ENCODE assay signal across 15 cellular contexts in genomic region chr12:7972734-7973488, GRCh38. TPM values are rescaled to one million over a fixed set of nuclear protein-coding genes. Genes with fewer than 3 reads are reported as not detected.
DNase-seq lines count a peak whose midpoint lies in the region; ATAC-seq and TF ChIP-seq lines count a peak whose summit lies in the region.
"Had no signal": no experiment of that assay in that cellular context is flagged by ENCODE, and none has a peak within 500 bp of the region (broad histone marks: within the 10 kb centered on the region; RNA-seq: fewer than 3 reads in every experiment).

No MANE protein-coding gene starts in this region.

- no peaks in the 10 kb centered on the region for H4K20me1 ChIP-seq in BLaER1
- H4K20me1 ChIP-seq in DOHH2 (ENCODE audit: control insufficient read depth, insufficient read depth, low read depth, low read length): no peaks in the 10 kb centered on the region
- no peaks in the 10 kb centered on the region for H4K20me1 ChIP-seq in PC-3 (ENCODE audit: low read length)

- peaks cover 9% of the 10 kb centered on the region for H3K36me3 Mint-ChIP-seq in activated T-helper 1 cell treated with anti-CD3 and anti-CD28 coated beads, Interleukin-12 subunit alpha, Interleukin-12 subunit beta, Interleukin-2, Interleukin-4 antibody, amounts not matched to agents 30 ng/mL and 10 ng/mL and 1 ng/mL, durations not matched to agents 14 hours and 24 hours and 36 hours (ENCODE audit: low read depth)
- H3K36me3 Mint-ChIP-seq in naive thymus-derived CD4-positive, alpha-beta T cell: peaks cover 0 to 23% (median 0%) of the 10 kb centered on the region in 5 donors

- no peaks in the 10 kb centered on the region for H3F3A ChIP-seq in DOHH2 (ENCODE audit: control insufficient read depth, insufficient read depth)
- H3F3A ChIP-seq in PC-3 (ENCODE audit: low read length, unreplicated experiment): no peaks in the 10 kb centered on the region

- H3K9me2 ChIP-seq in DOHH2 (replicated peaks; ENCODE audit: control insufficient read depth, low read length): no peaks in the 10 kb centered on the region
- H3K9me2 ChIP-seq in PC-3 (replicated peaks; ENCODE audit: low read length): no peaks in the 10 kb centered on the region

- CTCF ChIA-PET in naive thymus-derived CD4-positive, alpha-beta T cell (lab: Charles Lee): interaction anchor here (0.6 to 2.4 kb wide), 6 partner anchors 9 to 1782 kb away, joined by 3 to 5 read pairs (median 4); partner anchors contain the start of gene SLC2A3
- CTCF ChIA-PET in PC-3 (lab: Charles Lee): no interaction called here

- peak overlapping the region; percentile 93 for H3K27ac Mint-ChIP-seq in activated T-helper 1 cell treated with anti-CD3 and anti-CD28 coated beads, Interleukin-12 subunit alpha, Interleukin-12 subunit beta, Interleukin-2, Interleukin-4 antibody, amounts not matched to agents 30 ng/mL and 10 ng/mL and 1 ng/mL, durations not matched to agents 14 hours and 24 hours and 36 hours
- peak overlapping the region; percentile 86 to 96 (median 92) for H3K27ac Mint-ChIP-seq in naive thymus-derived CD4-positive, alpha-beta T cell

- peaks cover 88% of the 10 kb centered on the region for H3K4me1 ChIP-seq in BLaER1
- peaks cover 41% of the 10 kb centered on the region for H3K4me1 ChIP-seq in DOHH2 (ENCODE audit: control insufficient read depth, low read length)
- peaks cover 13 to 14% of the 10 kb centered on the region in 2 donors for H3K4me1 ChIP-seq in naive thymus-derived CD4-positive, alpha-beta T cell (ENCODE audit: control insufficient read depth in 2 of 2, insufficient read depth in 2 of 2, low read length in 2 of 2)
- no peaks in the 10 kb centered on the region for H3K4me1 ChIP-seq in prostate gland (replicated peaks)
- 0 out of 2 replicates have a peak, but pooled peaks cover 3% of the 10 kb centered on the region for H3K4me1 ChIP-seq in PC-3 (ENCODE audit: insufficient read depth, low read length)

- peak overlapping the region; percentile 75 for H3K4me2 ChIP-seq in BLaER1
- H3K4me2 ChIP-seq in DOHH2 (ENCODE audit: low read length): peak overlapping the region; percentile 40
- no peak overlapping the region for H3K4me2 ChIP-seq in PC-3 (ENCODE audit: low read length)

- TF ChIP-seq POLR2A in prostate gland (IDR thresholded peaks at IDR 0.05): no peak

- 0 out of 2 replicates have a peak, but pooled peaks cover 2% of the 10 kb centered on the region for H3K36me3 ChIP-seq in BLaER1
- no peaks in the 10 kb centered on the region for H3K36me3 ChIP-seq in DOHH2 (ENCODE audit: control insufficient read depth, low read length)
- no peaks in the 10 kb centered on the region for H3K36me3 ChIP-seq in naive thymus-derived CD4-positive, alpha-beta T cell (ENCODE audit: control insufficient read depth in 2 of 3, insufficient read depth in 3 of 3, low read length in 3 of 3)
- H3K36me3 ChIP-seq in prostate gland: no peaks in the 10 kb centered on the region
- H3K36me3 ChIP-seq in PC-3 (ENCODE audit: low read depth, low read length): no peaks in the 10 kb centered on the region
- H3K36me3 ChIP-seq: BE2C had no signal

- 0 out of 2 replicates have a peak, but pooled peaks cover 4% of the 10 kb centered on the region for H3K9me3 ChIP-seq in BLaER1
- no peaks in the 10 kb centered on the region for H3K9me3 ChIP-seq in DOHH2 (ENCODE audit: control insufficient read depth, insufficient read depth, low read length)
- H3K9me3 ChIP-seq in naive thymus-derived CD4-positive, alpha-beta T cell (ENCODE audit: control insufficient read depth in 2 of 3, low read length in 3 of 3): no peaks in the 10 kb centered on the region
- no peaks in the 10 kb centered on the region for H3K9me3 ChIP-seq in prostate gland
- H3K9me3 ChIP-seq in PC-3 (ENCODE audit: low read length): no peaks in the 10 kb centered on the region
- H3K9me3 ChIP-seq: BE2C had no signal

- no peaks in the 10 kb centered on the region for H3K27me3 ChIP-seq in BLaER1
- no peaks in the 10 kb centered on the region for H3K27me3 ChIP-seq in DOHH2 (ENCODE audit: control insufficient read depth, low read length)
- H3K27me3 ChIP-seq in naive thymus-derived CD4-positive, alpha-beta T cell (ENCODE audit: control insufficient read depth in 2 of 2, insufficient read depth in 2 of 2, low read length in 2 of 2): no peaks in the 10 kb centered on the region
- H3K27me3 ChIP-seq in prostate gland (replicated peaks; ENCODE audit: insufficient read depth): no peaks in the 10 kb centered on the region
- no peaks in the 10 kb centered on the region for H3K27me3 ChIP-seq in PC-3 (ENCODE audit: low read length)
- H3K27me3 ChIP-seq: BE2C had no signal

- peak overlapping the region; percentile 77 for H3K27ac ChIP-seq in BLaER1
- H3K27ac ChIP-seq in DOHH2 (ENCODE audit: low read depth, low read length): peak overlapping the region; percentile 45
- H3K27ac ChIP-seq in naive thymus-derived CD4-positive, alpha-beta T cell (ENCODE audit: low read depth, low read length): peak overlapping the region; percentile 73
- no peak overlapping the region for H3K27ac ChIP-seq in prostate gland
- no peak overlapping the region for H3K27ac ChIP-seq in PC-3 (ENCODE audit: low read length)

- no peaks in the 10 kb centered on the region for H3K9me3 Mint-ChIP-seq in activated T-helper 1 cell treated with anti-CD3 and anti-CD28 coated beads, Interleukin-12 subunit alpha, Interleukin-12 subunit beta, Interleukin-2, Interleukin-4 antibody, amounts not matched to agents 30 ng/mL and 10 ng/mL and 1 ng/mL, durations not matched to agents 14 hours and 24 hours and 36 hours
- peaks cover 0 to 5% (median 0%) of the 10 kb centered on the region in 11 donors for H3K9me3 Mint-ChIP-seq in naive thymus-derived CD4-positive, alpha-beta T cell

- DNase-seq in activated T-helper 1 cell treated with anti-CD3 and anti-CD28 coated beads, Interleukin-12 subunit alpha, Interleukin-12 subunit beta, Interleukin-2, Interleukin-4 antibody, amounts not matched to agents 30 ng/mL and 10 ng/mL and 1 ng/mL, durations not matched to agents 14 hours and 24 hours and 36 hours (ENCODE audit: low spot score): no peak
- DNase-seq in naive thymus-derived CD4-positive, alpha-beta T cell: no peak
- no peak for DNase-seq in prostate gland (ENCODE audit: low spot score)
- no peak for DNase-seq in head of caudate nucleus
- DNase-seq in PC-3: no peak
- DNase-seq in occipital lobe (lab: John Stamatoyannopoulos, UW): no peak
- DNase-seq: BE2C; foreskin fibroblast; Kasumi-1; midbrain; NCI-H524 treated with DMSO at 0.1 percent for 48 hours; stimulated activated CD4-positive, alpha-beta T cell treated with anti-CD3 and anti-CD28 coated beads, Interleukin-2, amount 100 ng/mL, for 48 hours; T1000 had no signal

- ATAC-seq in naive thymus-derived CD4-positive, alpha-beta T cell: no peak
- ATAC-seq in PC-3: no peak

- H3K4me3 ChIP-seq in BLaER1 (0 out of 2 replicates have a peak overlapping the region, but pooled peaks have one; percentile 22), DOHH2 (ENCODE audit: low read length) (peak overlapping the region; percentile 37), prostate gland (no peak overlapping the region), PC-3 (ENCODE audit: low read length) (no peak overlapping the region)
- H3K4me3 ChIP-seq in naive thymus-derived CD4-positive, alpha-beta T cell (ENCODE audit: low read length): no peak overlapping the region

- TF ChIP-seq CTCF in DOHH2 (IDR thresholded peaks at IDR 0.05; ENCODE audit: low read depth, low read length, poor library complexity, severe bottlenecking) (no peak), prostate gland (IDR thresholded peaks at IDR 0.05) (no peak), PC-3 (conservative IDR thresholded peaks at IDR 0.05; ENCODE audit: low read depth, low read length) (no peak)

- no TSS peak for BruUV-seq in PC-3 (replicated peaks; lab: Mats Ljungman, UMichigan)

- no peak overlapping the region for H3K9ac ChIP-seq in BLaER1
- no peak overlapping the region for H3K9ac ChIP-seq in PC-3 (ENCODE audit: low read length)

- 91% methylated on average over 19 of the region's 19 CpGs for WGBS in prostate gland

- H3K79me2 ChIP-seq in DOHH2 (ENCODE audit: control insufficient read depth, low read length): no peaks in the 10 kb centered on the region
- H3K79me2 ChIP-seq in PC-3 (ENCODE audit: low read length): no peaks in the 10 kb centered on the region

- intact Hi-C loops in activated T-helper 1 cell treated with anti-CD3 and anti-CD28 coated beads, Interleukin-12 subunit alpha, Interleukin-12 subunit beta, Interleukin-2, Interleukin-4 antibody, amounts not matched to agents 30 ng/mL and 10 ng/mL and 1 ng/mL, durations not matched to agents 14 hours and 24 hours and 36 hours (cut with micrococcal nuclease): no loop called here
- intact Hi-C loops in naive thymus-derived CD4-positive, alpha-beta T cell (cut with micrococcal nuclease): no loop called here
- intact Hi-C loops in prostate gland (cut with DNase I): no loop called here
- intact Hi-C loops in head of caudate nucleus (cut with DNase I): no loop called here
- intact Hi-C loops in PC-3 (cut with micrococcal nuclease): no loop called here

- POLR2A ChIA-PET in naive thymus-derived CD4-positive, alpha-beta T cell (lab: Charles Lee): interaction anchor here (0.6 to 2.5 kb wide), 8 partner anchors 12 to 1779 kb away, joined by 3 to 14 read pairs (median 4); partner anchors contain the start of gene SLC2A3
- POLR2A ChIA-PET in PC-3 (lab: Charles Lee; ENCODE audit: unreplicated experiment): no interaction called here

- H2AFZ ChIP-seq in PC-3 (ENCODE audit: low read length): no peak overlapping the region

- no peaks in the 10 kb centered on the region for H3K27me3 Mint-ChIP-seq in activated T-helper 1 cell treated with anti-CD3 and anti-CD28 coated beads, Interleukin-12 subunit alpha, Interleukin-12 subunit beta, Interleukin-2, Interleukin-4 antibody, amounts not matched to agents 30 ng/mL and 10 ng/mL and 1 ng/mL, durations not matched to agents 14 hours and 24 hours and 36 hours (ENCODE audit: insufficient read depth)
- no peaks in the 10 kb centered on the region for H3K27me3 Mint-ChIP-seq in naive thymus-derived CD4-positive, alpha-beta T cell

- peak overlapping the region; percentile 81 for H3K4me3 Mint-ChIP-seq in activated T-helper 1 cell treated with anti-CD3 and anti-CD28 coated beads, Interleukin-12 subunit alpha, Interleukin-12 subunit beta, Interleukin-2, Interleukin-4 antibody, amounts not matched to agents 30 ng/mL and 10 ng/mL and 1 ng/mL, durations not matched to agents 14 hours and 24 hours and 36 hours
- peak overlapping the region; percentile 31 to 89 (median 82) for H3K4me3 Mint-ChIP-seq in naive thymus-derived CD4-positive, alpha-beta T cell

- peaks cover 31% of the 10 kb centered on the region for H3K4me1 Mint-ChIP-seq in activated T-helper 1 cell treated with anti-CD3 and anti-CD28 coated beads, Interleukin-12 subunit alpha, Interleukin-12 subunit beta, Interleukin-2, Interleukin-4 antibody, amounts not matched to agents 30 ng/mL and 10 ng/mL and 1 ng/mL, durations not matched to agents 14 hours and 24 hours and 36 hours (ENCODE audit: low read depth)
- peaks cover 17 to 40% (median 30%) of the 10 kb centered on the region in 7 donors for H3K4me1 Mint-ChIP-seq in naive thymus-derived CD4-positive, alpha-beta T cell

RNA-seq across cellular contexts. Expression of gene SLC2A3, which starts 36.9 kb away (rescaled TPM):
- total RNA-seq in activated T-helper 1 cell treated with anti-CD3 and anti-CD28 coated beads, Interleukin-12 subunit alpha, Interleukin-12 subunit beta, Interleukin-2, Interleukin-4 antibody, amounts not matched to agents 30 ng/mL and 10 ng/mL and 1 ng/mL, durations not matched to agents 14 hours and 24 hours and 36 hours: 226 and 234 TPM in 2 replicates
- total RNA-seq in naive thymus-derived CD4-positive, alpha-beta T cell: 100 to 1,000 TPM; 110 to 830 (median 488) TPM
- 100 to 1,000 TPM in 1 of 2 donors, 10 to 100 TPM in 1; 61.9 to 126 TPM for polyA plus RNA-seq in naive thymus-derived CD4-positive, alpha-beta T cell
- total RNA-seq in prostate gland: 10 to 100 TPM in 1 of 2 donors, 1 to 10 TPM in 1; 4.1 to 21.2 TPM
- total RNA-seq in PC-3 (2014; rRNA removed): not detected in 2 replicates
- 57.1 TPM for total RNA-seq in occipital lobe

RNA-seq across cellular contexts. Expression of gene FOXJ2, which starts 59.6 kb away (rescaled TPM):
- 19.9 and 20.7 TPM in 2 replicates for total RNA-seq in activated T-helper 1 cell treated with anti-CD3 and anti-CD28 coated beads, Interleukin-12 subunit alpha, Interleukin-12 subunit beta, Interleukin-2, Interleukin-4 antibody, amounts not matched to agents 30 ng/mL and 10 ng/mL and 1 ng/mL, durations not matched to agents 14 hours and 24 hours and 36 hours
- total RNA-seq in naive thymus-derived CD4-positive, alpha-beta T cell: 10 to 100 TPM; 19.8 to 30.2 (median 28.9) TPM
- 10 to 100 TPM; 11.2 to 15.5 TPM for polyA plus RNA-seq in naive thymus-derived CD4-positive, alpha-beta T cell
- total RNA-seq in prostate gland (10 to 100 TPM; 15.4 to 27.8 TPM), PC-3 (2014; rRNA removed) (6.9 and 10.0 TPM in 2 replicates), occipital lobe (7.3 TPM)

Comparison
In these comparisons a context has a peak if more than half of its experiments do, and no peak if none do; other contexts are left out.
1. H3K27ac ChIP-seq: peak in BLaER1 (single experiment), DOHH2 (single experiment) and naive thymus-derived CD4-positive, alpha-beta T cell (single experiment); none in prostate gland (0 of 2) and PC-3 (single experiment).
2. H3K4me3 ChIP-seq: peak in BLaER1 (single experiment) and DOHH2 (single experiment); none in naive thymus-derived CD4-positive, alpha-beta T cell (single experiment), prostate gland (0 of 2) and PC-3 (single experiment).